Comparison of ENCODE assay signal across 15 cellular contexts in genomic region chr16:64974381-64974780, GRCh38.
DNase-seq lines count a peak whose midpoint lies in the region; ATAC-seq and TF ChIP-seq lines count a peak whose summit lies in the region.
"Had no signal": no experiment of that assay in that cellular context is flagged by ENCODE, and none has a peak within 500 bp of the region (broad histone marks: within the 10 kb centered on the region; RNA-seq: fewer than 3 reads in every experiment).

No MANE protein-coding gene starts in this region.

- peaks cover 8% of the 10 kb centered on the region for H3K9me2 ChIP-seq in GM23338 (ENCODE audit: insufficient read depth)

- no peak overlapping the region for H2BK5ac ChIP-seq in mesendoderm (ENCODE audit: low read length)
- no peak overlapping the region for H2BK5ac ChIP-seq in neuronal stem cell (ENCODE audit: low read length)

- H3K4me3 Mint-ChIP-seq in GM23338 (no peak overlapping the region), HFFc6 (no peak overlapping the region), Calu3 (ENCODE audit: low read depth, unreplicated experiment) (no peak overlapping the region)
- H3K4me3 Mint-ChIP-seq: CD14-positive monocyte; CD8-positive, alpha-beta T cell; IgD-negative memory B cell had no signal

- H3K27me3 ChIP-seq in GM23338 (ENCODE audit: insufficient read depth) (no peaks in the 10 kb centered on the region), mesendoderm (ENCODE audit: insufficient read depth, low read length, poor library complexity) (no peaks in the 10 kb centered on the region), neuronal stem cell (ENCODE audit: control insufficient read depth in 3 of 3, insufficient read depth in 3 of 3, low read depth in 1 of 3, low read length in 3 of 3) (no peaks in the 10 kb centered on the region), stomach (no peaks in the 10 kb centered on the region)

- no peak for ATAC-seq in GM23338
- ATAC-seq: A549; CD8-positive, alpha-beta T cell; HCT116 had no signal

- BruUV-seq in Calu3 (replicated peaks; lab: Mats Ljungman, UMichigan): no TSS peak

- H3K27ac Mint-ChIP-seq in GM23338: no peak overlapping the region
- peak overlapping the region; percentile 42 for H3K27ac Mint-ChIP-seq in HFFc6
- no peak overlapping the region for H3K27ac Mint-ChIP-seq in Calu3 (ENCODE audit: unreplicated experiment)
- H3K27ac Mint-ChIP-seq: CD14-positive monocyte; CD8-positive, alpha-beta T cell; IgD-negative memory B cell had no signal

- no peak overlapping the region for H2AK5ac ChIP-seq in mesendoderm (ENCODE audit: low read length)
- no peak overlapping the region for H2AK5ac ChIP-seq in neuronal stem cell (ENCODE audit: low read depth, low read length)

- H4K91ac ChIP-seq in neuronal stem cell (ENCODE audit: low read depth, low read length, poor library complexity): no peak overlapping the region

- H3K4me2 ChIP-seq in GM23338: no peak overlapping the region
- no peak overlapping the region for H3K4me2 ChIP-seq in mesendoderm (ENCODE audit: low read length)
- H3K4me2 ChIP-seq in neuronal stem cell (ENCODE audit: insufficient read depth, low read length, poor library complexity, severe bottlenecking): no peak overlapping the region
- H3K4me2 ChIP-seq: A549 had no signal

- H3K9ac ChIP-seq in mesendoderm (ENCODE audit: low read length): no peak overlapping the region
- H3K9ac ChIP-seq in neuronal stem cell (ENCODE audit: low read depth, low read length, poor library complexity): no peak overlapping the region

- no peak for TF ChIP-seq POLR2A in stomach (IDR thresholded peaks at IDR 0.05)

- H3K27ac ChIP-seq in GM23338 (ENCODE audit: low read depth) (no peak overlapping the region), mesendoderm (ENCODE audit: low read depth, low read length) (no peak overlapping the region), neuronal stem cell (replicated peaks; ENCODE audit: low read length) (no peak overlapping the region), stomach (no peak overlapping the region)
- H3K27ac ChIP-seq: A549 had no signal

- H4K8ac ChIP-seq in mesendoderm (ENCODE audit: low read depth, low read length) (no peak overlapping the region), neuronal stem cell (ENCODE audit: low read depth, low read length) (no peak overlapping the region)

- H3K4ac ChIP-seq in mesendoderm (ENCODE audit: low read depth, low read length) (no peak overlapping the region), neuronal stem cell (ENCODE audit: low read length) (no peak overlapping the region)

- H2BK15ac ChIP-seq in mesendoderm (replicated peaks; ENCODE audit: low read depth): no peak overlapping the region
- no peak overlapping the region for H2BK15ac ChIP-seq in neuronal stem cell (ENCODE audit: low read length)

- no peak overlapping the region for H4K5ac ChIP-seq in mesendoderm (ENCODE audit: low read length)

- no peaks in the 10 kb centered on the region for H3F3A ChIP-seq in GM23338 (replicated peaks; ENCODE audit: low read depth)

- H3K79me2 ChIP-seq in GM23338 (replicated peaks; ENCODE audit: insufficient read depth) (no peaks in the 10 kb centered on the region), mesendoderm (ENCODE audit: control insufficient read depth, insufficient read depth, low read length) (no peaks in the 10 kb centered on the region)

- no peak overlapping the region for H2BK12ac ChIP-seq in neuronal stem cell (ENCODE audit: low read length)

- H3K36me3 ChIP-seq in GM23338 (ENCODE audit: insufficient read depth): no peaks in the 10 kb centered on the region
- no peaks in the 10 kb centered on the region for H3K36me3 ChIP-seq in mesendoderm (ENCODE audit: control insufficient read depth, insufficient read depth, low read length)
- H3K36me3 ChIP-seq in neuronal stem cell (replicated peaks in 1 of 2; ENCODE audit: control insufficient read depth in 2 of 2, insufficient read depth in 2 of 2, low read length in 2 of 2): peaks cover 0 to 28% of the 10 kb centered on the region in 2 donors
- peaks cover 2 to 36% (median 24%) of the 10 kb centered on the region in 4 donors for H3K36me3 ChIP-seq in stomach

- H3K9me3 Mint-ChIP-seq in GM23338 (no peaks in the 10 kb centered on the region), HFFc6 (no peaks in the 10 kb centered on the region), Calu3 (ENCODE audit: low read depth, unreplicated experiment) (peaks cover 9% of the 10 kb centered on the region)

- no peak for TF ChIP-seq CTCF in GM23338 (conservative IDR thresholded peaks at IDR 0.05; ENCODE audit: low read depth in 2 of 2)
- no peak for TF ChIP-seq CTCF in HFFc6 (IDR thresholded peaks at IDR 0.05)
- no peak for TF ChIP-seq CTCF in stomach (IDR thresholded peaks at IDR 0.05)
- no peak for TF ChIP-seq CTCF in Calu3 (IDR thresholded peaks at IDR 0.05; ENCODE audit: unreplicated experiment)

- DNase-seq in GM23338 (ENCODE audit: low spot score) (peak; percentile 18), HFFc6 (no peak), mesendoderm (peak; percentile 36), neuronal stem cell (ENCODE audit: low spot score) (peak; percentile 23), stomach (no peak), middle frontal gyrus (ENCODE audit: extremely low spot score, low spot score) (no peak), Calu3 (no peak)
- DNase-seq: CD8-positive, alpha-beta T cell; COR-L47; DND-41; GDM1 had no signal

- H3K79me1 ChIP-seq in mesendoderm (ENCODE audit: low read length) (no peaks in the 10 kb centered on the region), neuronal stem cell (ENCODE audit: low read depth, low read length) (no peaks in the 10 kb centered on the region)

- H3K56ac ChIP-seq in mesendoderm (ENCODE audit: low read length): no peak overlapping the region

- H3K18ac ChIP-seq in mesendoderm (ENCODE audit: low read length) (no peak overlapping the region), neuronal stem cell (ENCODE audit: low read length) (no peak overlapping the region)

- H2AFZ ChIP-seq in GM23338 (no peak overlapping the region), neuronal stem cell (ENCODE audit: low read length) (no peak overlapping the region)

- H3K4me1 ChIP-seq in GM23338 (ENCODE audit: insufficient read depth): no peaks in the 10 kb centered on the region
- no peaks in the 10 kb centered on the region for H3K4me1 ChIP-seq in mesendoderm (ENCODE audit: control insufficient read depth, low read depth, low read length)
- peaks cover 0 to 1% of the 10 kb centered on the region in 2 donors for H3K4me1 ChIP-seq in neuronal stem cell (ENCODE audit: control insufficient read depth in 2 of 2, insufficient read depth in 1 of 2, low read depth in 1 of 2, low read length in 2 of 2)
- H3K4me1 ChIP-seq in stomach: no peaks in the 10 kb centered on the region
- H3K4me1 ChIP-seq: A549 had no signal

- H3K27me3 Mint-ChIP-seq in GM23338 (ENCODE audit: insufficient read depth, low read depth, poor library complexity) (no peaks in the 10 kb centered on the region), HFFc6 (ENCODE audit: insufficient read depth) (peaks cover 6% of the 10 kb centered on the region), Calu3 (ENCODE audit: unreplicated experiment) (no peaks in the 10 kb centered on the region)
- H3K27me3 Mint-ChIP-seq: IgD-negative memory B cell had no signal

- CTCF ChIA-PET in Calu3 (lab: Charles Lee): no interaction called here

- H3K4me3 ChIP-seq in GM23338: no peak overlapping the region
- no peak overlapping the region for H3K4me3 ChIP-seq in mesendoderm (ENCODE audit: low read length)
- no peak overlapping the region for H3K4me3 ChIP-seq in neuronal stem cell (ENCODE audit: low read length in 2 of 2)
- H3K4me3 ChIP-seq in stomach: no peak overlapping the region
- H3K4me3 ChIP-seq: A549 had no signal

- H3K4me1 Mint-ChIP-seq in GM23338 (no peaks in the 10 kb centered on the region), HFFc6 (ENCODE audit: low read depth) (peaks cover 47% of the 10 kb centered on the region), Calu3 (ENCODE audit: low read depth, unreplicated experiment) (no peaks in the 10 kb centered on the region)
- H3K4me1 Mint-ChIP-seq: CD14-positive monocyte, IgD-negative memory B cell had no signal

- H3K36me3 Mint-ChIP-seq in GM23338 (ENCODE audit: low read depth) (no peaks in the 10 kb centered on the region), HFFc6 (ENCODE audit: low read depth) (peaks cover 69% of the 10 kb centered on the region), Calu3 (ENCODE audit: insufficient read depth, unreplicated experiment) (no peaks in the 10 kb centered on the region)
- H3K36me3 Mint-ChIP-seq: CD14-positive monocyte; CD8-positive, alpha-beta T cell had no signal

- H4K20me1 ChIP-seq in GM23338 (replicated peaks; ENCODE audit: insufficient read depth): no peaks in the 10 kb centered on the region

- H3K23ac ChIP-seq in mesendoderm (ENCODE audit: low read length) (no peak overlapping the region), neuronal stem cell (ENCODE audit: low read depth, low read length, poor library complexity) (no peak overlapping the region)

- H2BK120ac ChIP-seq in mesendoderm (ENCODE audit: low read depth, low read length): no peak overlapping the region
- H2BK120ac ChIP-seq in neuronal stem cell (ENCODE audit: low read depth, low read length): no peak overlapping the region

- H3K9me3 ChIP-seq in neuronal stem cell (replicated peaks in 1 of 2; ENCODE audit: control insufficient read depth in 2 of 2, insufficient read depth in 1 of 2, low read depth in 1 of 2, low read length in 2 of 2) (no peaks in the 10 kb centered on the region), stomach (no peaks in the 10 kb centered on the region)
- H3K9me3 ChIP-seq: A549 had no signal

- no peak for TF ChIP-seq EP300 in stomach (IDR thresholded peaks at IDR 0.05)

- intact Hi-C loops in stomach (cut with DNase I; ENCODE audit: low total_unique reads) (no loop called here), Calu3 (cut with micrococcal nuclease; ENCODE audit: unreplicated experiment) (no loop called here)

- WGBS in mesendoderm (ENCODE audit: extremely low coverage, insufficient coverage, low lambda C conversion rate): no CpG with 5 or more reads among the region's 2 CpGs
- no CpG with 5 or more reads among the region's 2 CpGs for WGBS in neuronal stem cell (ENCODE audit: extremely low coverage in 2 of 2, insufficient read length in 2 of 2, insufficient replicate concordance in 1 of 2), 2 donors
- 77 to 93% (median 86%) methylated on average over 2 of the region's 2 CpGs for WGBS in stomach, 5 donors

- no peak overlapping the region for H3K14ac ChIP-seq in neuronal stem cell (ENCODE audit: low read length)

Comparison
In these comparisons a context has a peak if more than half of its experiments do, and no peak if none do; other contexts are left out.
1. DNase-seq: peak in GM23338 (single experiment), mesendoderm (single experiment) and neuronal stem cell (single experiment); none in HFFc6 (single experiment), stomach (single experiment), middle frontal gyrus (single experiment) and Calu3 (single experiment).